In genomic region chr11:70409871-70410270, GRCh38 we compare ENCODE assay signal across 30 cellular contexts.
"Had no signal": no experiment of that assay in that cellular context is flagged by ENCODE, and none has a peak within 500 bp of the region (broad histone marks: within the 10 kb centered on the region; RNA-seq: fewer than 3 reads in every experiment).

No MANE protein-coding gene starts in this region.

- FAIRE-seq: astrocyte, bronchial epithelial cell had no signal

- DNase-seq: activated B cell treated with CpG ODN at 0.5 μM for 24 hours; activated CD4-positive, alpha-beta T cell treated with anti-CD3 and anti-CD28 coated beads for 48 hours; activated CD4-positive, alpha-beta T cell treated with anti-CD3 and anti-CD28 coated beads, Interleukin-2, amount 50 U/mL, for 1 hour; activated CD4-positive, alpha-beta T cell treated with anti-CD3 and anti-CD28 coated beads, Interleukin-2, amount 50 U/mL, for 48 hours; activated CD8-positive, alpha-beta memory T cell treated with anti-CD3 and anti-CD28 coated beads for 24 hours; activated CD8-positive, alpha-beta T cell treated with anti-CD3 and anti-CD28 coated beads for 36 hours; activated effector memory CD4-positive, alpha-beta T cell treated with Interleukin-2 at 50 U/mL for 16 hours; activated gamma-delta T cell treated with Interleukin-2 at 50 U/mL for 16 hours; activated naive CD4-positive, alpha-beta T cell treated with anti-CD3 and anti-CD28 coated beads, Interleukin-2, amount 50 U/mL, for 16 hours; activated naive CD4-positive, alpha-beta T cell treated with Interleukin-2 at 50 U/mL for 16 hours; activated T-cell treated with anti-CD3 and anti-CD28 coated beads, Interleukin-2, amount 50 U/mL, for 4 hours; amniotic stem cell; brain microvascular endothelial cell; effector memory CD4-positive, alpha-beta T cell; endodermal cell; erythroblast; foreskin keratinocyte; gastrocnemius medialis; glutamatergic neuron; T-helper 1 cell; T-helper 17 cell; T1000; WERI-Rb-1 had no signal

- H3K9me3 ChIP-seq: esophagus muscularis mucosa, gastrocnemius medialis had no signal

- H3K4me3 ChIP-seq: coronary artery, esophagus muscularis mucosa, gastrocnemius medialis had no signal

- H3K4me1 ChIP-seq: foreskin keratinocyte, gastrocnemius medialis had no signal

- H3K27ac ChIP-seq: brain microvascular endothelial cell, coronary artery, esophagus muscularis mucosa, foreskin keratinocyte, gastrocnemius medialis, WERI-Rb-1 had no signal

- ATAC-seq: activated CD4-positive, CD25-positive, alpha-beta regulatory T cell treated with anti-CD3 and anti-CD28 coated beads, Interleukin-2, amount 50 U/mL, for 24 hours; activated CD8-positive, alpha-beta T cell treated with anti-CD3 and anti-CD28 coated beads for 36 hours; activated T-cell treated with anti-CD3 and anti-CD28 coated beads, Interleukin-2, amount 50 U/mL, for 4 hours; activated T-helper 17 cell treated with anti-CD3 and anti-CD28 coated beads, Interleukin-2, amount 50 U/mL, for 72 hours; foreskin keratinocyte; gastrocnemius medialis; T-helper 17 cell had no signal

- H3K27me3 ChIP-seq: brain microvascular endothelial cell, dorsolateral prefrontal cortex, esophagus muscularis mucosa, foreskin keratinocyte, gastrocnemius medialis had no signal
